In the genomic region with DNA sequence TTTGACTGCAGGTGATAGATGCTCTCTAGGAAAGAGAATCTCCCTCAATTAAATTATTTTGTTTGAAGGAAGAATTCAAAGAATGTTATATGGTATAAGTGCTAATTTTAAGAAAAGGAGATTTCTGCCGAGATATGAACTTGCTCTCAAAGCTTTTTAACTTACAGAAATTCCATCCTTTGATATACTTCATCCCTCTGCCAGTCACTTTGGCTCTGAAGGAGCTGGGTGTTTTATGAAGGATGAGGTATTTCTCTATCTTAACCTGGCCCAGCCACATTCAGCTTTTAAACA, we compare ENCODE assay signal across 25 cellular contexts.
"Had no signal": no experiment of that assay in that cellular context is flagged by ENCODE, and none has a peak within 500 bp of the region (broad histone marks: within the 10 kb centered on the region; RNA-seq: fewer than 3 reads in every experiment).

No MANE protein-coding gene starts in this region.

- H3K9me3 Mint-ChIP-seq: activated CD4-positive, alpha-beta memory T cell treated with anti-CD3 and anti-CD28 coated beads, Interleukin-2, amount 10 ng/mL, durations not matched to agents 7 days and 5 days; activated naive CD4-positive, alpha-beta T cell treated with anti-CD3 and anti-CD28 coated beads for 36 hours; activated T-helper 17 cell treated with anti-CD3 and anti-CD28 coated beads, Interleukin-2, amount 50 U/mL, for 72 hours; brain had no signal

- ATAC-seq: activated CD4-positive, alpha-beta T cell treated with anti-CD3 and anti-CD28 coated beads for 36 hours; activated T-helper 17 cell treated with anti-CD3 and anti-CD28 coated beads, Interleukin-2, amount 50 U/mL, for 72 hours; PC-3 had no signal

- FAIRE-seq: astrocyte had no signal

- DNase-seq: activated CD4-positive, alpha-beta memory T cell treated with anti-CD3 and anti-CD28 coated beads, Interleukin-2, amount 10 ng/mL, durations not matched to agents 7 days and 5 days; activated CD4-positive, alpha-beta T cell treated with anti-CD3 and anti-CD28 coated beads for 36 hours; activated CD4-positive, alpha-beta T cell treated with anti-CD3 and anti-CD28 coated beads, Interleukin-2, amount 50 U/mL, for 1 hour; activated gamma-delta T cell; activated naive CD4-positive, alpha-beta T cell treated with anti-CD3 and anti-CD28 coated beads for 36 hours; activated T-cell treated with anti-CD3 and anti-CD28 coated beads for 4 hours; activated T-cell treated with anti-CD3 and anti-CD28 coated beads, Interleukin-2, amount 50 U/mL, for 48 hours; amygdala; cerebellar nuclear complex; Kasumi-1; KBM-7; NCI-H1417 treated with DMSO at 0.1 percent for 48 hours; NCI-H1694; NCI-H2029; NCI-H2107; NCI-H510A treated with DMSO at 0.1 percent for 48 hours; NCI-H69; PC-3; SIG-M5; T-helper 1 cell had no signal

- H3K27ac Mint-ChIP-seq: activated CD4-positive, alpha-beta memory T cell treated with anti-CD3 and anti-CD28 coated beads, Interleukin-2, amount 10 ng/mL, durations not matched to agents 7 days and 5 days; activated CD4-positive, alpha-beta T cell treated with anti-CD3 and anti-CD28 coated beads for 36 hours; activated naive CD4-positive, alpha-beta T cell treated with anti-CD3 and anti-CD28 coated beads for 36 hours; activated naive CD8-positive, alpha-beta T cell; activated T-helper 17 cell treated with anti-CD3 and anti-CD28 coated beads, Interleukin-2, amount 50 U/mL, for 72 hours had no signal

- H3K27me3 Mint-ChIP-seq: activated CD4-positive, alpha-beta memory T cell treated with anti-CD3 and anti-CD28 coated beads, Interleukin-2, amount 10 ng/mL, durations not matched to agents 7 days and 5 days; activated CD4-positive, alpha-beta T cell treated with anti-CD3 and anti-CD28 coated beads for 36 hours; activated T-helper 17 cell treated with anti-CD3 and anti-CD28 coated beads, Interleukin-2, amount 50 U/mL, for 72 hours; brain had no signal

- H3K4me1 Mint-ChIP-seq: brain had no signal

- H3K4me3 Mint-ChIP-seq: activated CD4-positive, alpha-beta memory T cell treated with anti-CD3 and anti-CD28 coated beads, Interleukin-2, amount 10 ng/mL, durations not matched to agents 7 days and 5 days; activated CD4-positive, alpha-beta T cell treated with anti-CD3 and anti-CD28 coated beads for 36 hours; activated naive CD4-positive, alpha-beta T cell treated with anti-CD3 and anti-CD28 coated beads for 36 hours; activated naive CD8-positive, alpha-beta T cell; activated T-helper 17 cell treated with anti-CD3 and anti-CD28 coated beads, Interleukin-2, amount 50 U/mL, for 72 hours; brain had no signal

- H3K27ac ChIP-seq: VCaP had no signal
